Comparison of ENCODE assay signal across 25 cellular contexts in the genomic region with DNA sequence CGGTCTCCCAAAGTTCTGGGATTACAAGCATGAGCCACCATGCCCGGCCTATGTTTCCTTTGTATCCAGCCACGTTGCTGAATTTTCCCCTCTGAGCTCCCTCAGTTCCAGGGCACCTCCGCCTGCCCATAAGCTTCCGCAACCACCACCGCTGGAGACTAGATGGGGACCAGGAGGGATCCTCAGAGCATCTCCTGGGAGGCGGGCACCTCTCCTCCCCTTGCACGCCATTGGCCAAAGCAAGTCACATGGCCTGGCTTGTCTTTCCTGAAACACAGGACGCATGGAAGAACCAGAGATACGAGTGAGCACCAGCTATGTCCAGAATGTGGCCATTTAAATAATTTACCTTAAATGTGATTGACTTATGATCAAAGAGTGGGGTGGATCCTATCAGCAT.
DNase-seq lines count a peak whose midpoint lies in the region; ATAC-seq, FAIRE-seq and TF ChIP-seq lines count a peak whose summit lies in the region.
"Had no signal": no experiment of that assay in that cellular context is flagged by ENCODE, and none has a peak within 500 bp of the region (broad histone marks: within the 10 kb centered on the region; RNA-seq: fewer than 3 reads in every experiment).

No MANE protein-coding gene starts in this region.

- in situ Hi-C loops in SK-MEL-5 (cut with HindIII; ENCODE audit: low pct_unique_long_range_greater_than_20kb, low sequenced_read_pairs): no loop called here

- intact Hi-C loops in kidney (cut with DNase I) (no loop called here), posterior vena cava (cut with DNase I) (no loop called here)

- no peak overlapping the region for H3K4me2 ChIP-seq in SK-N-SH
- H3K4me2 ChIP-seq: KMS-11, PC-9 had no signal

- no peak for ATAC-seq in SK-N-SH treated with all-trans-retinoic acid at 6 μM for 48 hours
- ATAC-seq: CD8-positive, alpha-beta T cell; GM12878 had no signal

- H3K27me3 ChIP-seq in SK-N-SH (ENCODE audit: insufficient read depth) (no peaks in the 10 kb centered on the region; the same call in 1 of the 2 replicates), tibial nerve (no peaks in the 10 kb centered on the region)

- TF ChIP-seq EP300 in SK-N-SH (IDR thresholded peaks at IDR 0.05; ENCODE audit: borderline replicate concordance in 1 of 2, low read depth in 1 of 2, low read length in 1 of 2): no peak
- TF ChIP-seq EP300 in tibial nerve (IDR thresholded peaks at IDR 0.05): no peak

- no peaks in the 10 kb centered on the region for H3F3A ChIP-seq in SK-N-SH (replicated peaks; ENCODE audit: insufficient read depth)

- H3K4me3 ChIP-seq in SK-N-SH (ENCODE audit: low read depth in 2 of 2, low read length in 1 of 2) (no peak overlapping the region), kidney (ENCODE audit: low read length in 2 of 2) (no peak overlapping the region), tibial nerve (no peak overlapping the region)
- H3K4me3 ChIP-seq: GM12878, PC-9 had no signal

- no peak for TF ChIP-seq POLR2A in tibial nerve (IDR thresholded peaks at IDR 0.05)

- H3K36me3 ChIP-seq in SK-N-SH (replicated peaks in 1 of 2; ENCODE audit: control insufficient read depth in 1 of 2, insufficient read depth in 2 of 2, low read length in 1 of 2) (no peaks in the 10 kb centered on the region), kidney (ENCODE audit: control insufficient read depth in 1 of 2, insufficient read depth in 2 of 2, low read length in 2 of 2) (no peaks in the 10 kb centered on the region), tibial nerve (no peaks in the 10 kb centered on the region)

- CTCF ChIA-PET in SK-N-SH (lab: Yijun Ruan, JAX): no interaction called here

- POLR2A ChIA-PET in SK-N-SH (lab: Yijun Ruan, JAX): no interaction called here

- DNase-seq in SK-N-SH: no peak
- DNase-seq in SK-MEL-5 (ENCODE audit: low read depth, low spot score): peak; percentile 26
- DNase-seq in kidney: peak; percentile 37
- peak; percentile 47 for DNase-seq in posterior vena cava (ENCODE audit: low spot score)
- no peak for DNase-seq in tibial nerve (ENCODE audit: low spot score in 2 of 2)
- no peak for DNase-seq in NCI-H524 treated with DMSO at 0.1 percent for 48 hours (lab: John Stamatoyannopoulos, UW)
- DNase-seq: Caco-2; CD8-positive, alpha-beta T cell; EL; GDM1; MM.1S; NCI-H1048; NCI-H1417; NCI-H1694; NCI-H2029 treated with DMSO at 0.1 percent for 48 hours; NCI-H446 treated with DMSO at 0.1 percent for 48 hours; NCI-H526 treated with DMSO at 0.1 percent for 48 hours; PC-9; Right ventricle myocardium superior had no signal

- no peak overlapping the region for H3K27ac ChIP-seq in SK-N-SH (ENCODE audit: low read depth in 2 of 2, low read length in 1 of 2)
- H3K27ac ChIP-seq in kidney (ENCODE audit: low read depth in 2 of 2, low read length in 2 of 2): no peak overlapping the region
- no peak overlapping the region for H3K27ac ChIP-seq in tibial nerve
- H3K27ac ChIP-seq: 22Rv1, C4-2B, KMS-11, PC-9 had no signal

- 22% methylated on average over 10 of the region's 10 CpGs for WGBS in SK-N-SH (ENCODE audit: low lambda C conversion rate)
- 78 to 89% methylated on average over 10 of the region's 10 CpGs for WGBS in tibial nerve, 2 donors

- H4K20me1 ChIP-seq in SK-N-SH (ENCODE audit: insufficient read depth): no peaks in the 10 kb centered on the region

- no peak for TF ChIP-seq CTCF in SK-N-SH (IDR thresholded peaks at IDR 0.05)
- no peak for TF ChIP-seq CTCF in kidney (IDR thresholded peaks at IDR 0.05; ENCODE audit: borderline replicate concordance, extremely low read depth, insufficient read depth)
- no peak for TF ChIP-seq CTCF in tibial nerve (IDR thresholded peaks at IDR 0.05)

- H3K79me2 ChIP-seq in SK-N-SH (ENCODE audit: insufficient read depth): no peaks in the 10 kb centered on the region

- H3K4me1 ChIP-seq in SK-N-SH (ENCODE audit: control insufficient read depth in 1 of 2, insufficient read depth in 2 of 2, low read depth in 1 of 2, low read length in 1 of 2): no peaks in the 10 kb centered on the region
- no peaks in the 10 kb centered on the region for H3K4me1 ChIP-seq in kidney (ENCODE audit: control insufficient read depth in 1 of 2, insufficient read depth in 1 of 2, low read depth in 1 of 2, low read length in 2 of 2)
- no peaks in the 10 kb centered on the region for H3K4me1 ChIP-seq in tibial nerve
- H3K4me1 ChIP-seq: Caco-2 had no signal

- H3K9me3 ChIP-seq in SK-N-SH (no peaks in the 10 kb centered on the region), kidney (ENCODE audit: control insufficient read depth in 1 of 2, low read length in 2 of 2) (no peaks in the 10 kb centered on the region), tibial nerve (peaks cover 0 to 13% (median 0%) of the 10 kb centered on the region in 4 donors)
- H3K9me3 ChIP-seq: Caco-2 had no signal

- no peaks in the 10 kb centered on the region for H3K9me2 ChIP-seq in SK-N-SH

- H3K9ac ChIP-seq in SK-N-SH (no peak overlapping the region), kidney (ENCODE audit: low read length in 2 of 2) (no peak overlapping the region)
- H3K9ac ChIP-seq: KMS-11 had no signal

- no peak for TF ChIP-seq RAD21 in SK-N-SH (IDR thresholded peaks at IDR 0.05; ENCODE audit: low read length)

- no peak for FAIRE-seq in kidney (lab: Jason Lieb, UNC)
- FAIRE-seq: GM12878, HTR-8/SVneo had no signal

- H2AFZ ChIP-seq in SK-N-SH (ENCODE audit: low read depth): no peak overlapping the region
- H2AFZ ChIP-seq: PC-9 had no signal

TF ChIP-seq in SK-N-SH, 30 proteins besides CTCF, POLR2A, EP300 and RAD21:
- TF ChIP-seq FOXJ3 (CRISPR knock-in tag; IDR thresholded peaks at IDR 0.05): no peak
- TF ChIP-seq, protein P1, sequence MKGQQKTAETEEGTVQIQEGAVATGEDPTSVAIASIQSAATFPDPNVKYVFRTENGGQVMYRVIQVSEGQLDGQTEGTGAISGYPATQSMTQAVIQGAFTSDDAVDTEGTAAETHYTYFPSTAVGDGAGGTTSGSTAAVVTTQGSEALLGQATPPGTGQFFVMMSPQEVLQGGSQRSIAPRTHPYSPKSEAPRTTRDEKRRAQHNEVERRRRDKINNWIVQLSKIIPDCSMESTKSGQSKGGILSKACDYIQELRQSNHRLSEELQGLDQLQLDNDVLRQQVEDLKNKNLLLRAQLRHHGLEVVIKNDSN (IDR thresholded peaks at IDR 0.05; ENCODE audit: borderline replicate concordance, low read depth): peak; percentile 21; the same call in 1 of the 2 replicates

TF ChIP-seq in SK-N-SH treated with all-trans-retinoic acid at 6 μM for 48 hours, 23 proteins besides CTCF, POLR2A, EP300 and RAD21 (continues in another document):
- TF ChIP-seq, protein P2, sequence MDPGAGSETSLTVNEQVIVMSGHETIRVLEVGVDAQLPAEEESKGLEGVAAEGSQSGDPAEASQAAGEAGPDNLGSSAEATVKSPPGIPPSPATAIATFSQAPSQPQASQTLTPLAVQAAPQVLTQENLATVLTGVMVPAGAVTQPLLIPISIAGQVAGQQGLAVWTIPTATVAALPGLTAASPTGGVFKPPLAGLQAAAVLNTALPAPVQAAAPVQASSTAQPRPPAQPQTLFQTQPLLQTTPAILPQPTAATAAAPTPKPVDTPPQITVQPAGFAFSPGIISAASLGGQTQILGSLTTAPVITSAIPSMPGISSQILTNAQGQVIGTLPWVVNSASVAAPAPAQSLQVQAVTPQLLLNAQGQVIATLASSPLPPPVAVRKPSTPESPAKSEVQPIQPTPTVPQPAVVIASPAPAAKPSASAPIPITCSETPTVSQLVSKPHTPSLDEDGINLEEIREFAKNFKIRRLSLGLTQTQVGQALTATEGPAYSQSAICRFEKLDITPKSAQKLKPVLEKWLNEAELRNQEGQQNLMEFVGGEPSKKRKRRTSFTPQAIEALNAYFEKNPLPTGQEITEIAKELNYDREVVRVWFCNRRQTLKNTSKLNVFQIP (CRISPR knock-in tag; IDR thresholded peaks at IDR 0.05; ENCODE audit: borderline replicate concordance, low read depth): no peak
- no peak for TF ChIP-seq TCF4 (CRISPR knock-in tag; IDR thresholded peaks at IDR 0.05; ENCODE audit: borderline replicate concordance)
- TF ChIP-seq, protein P3, sequence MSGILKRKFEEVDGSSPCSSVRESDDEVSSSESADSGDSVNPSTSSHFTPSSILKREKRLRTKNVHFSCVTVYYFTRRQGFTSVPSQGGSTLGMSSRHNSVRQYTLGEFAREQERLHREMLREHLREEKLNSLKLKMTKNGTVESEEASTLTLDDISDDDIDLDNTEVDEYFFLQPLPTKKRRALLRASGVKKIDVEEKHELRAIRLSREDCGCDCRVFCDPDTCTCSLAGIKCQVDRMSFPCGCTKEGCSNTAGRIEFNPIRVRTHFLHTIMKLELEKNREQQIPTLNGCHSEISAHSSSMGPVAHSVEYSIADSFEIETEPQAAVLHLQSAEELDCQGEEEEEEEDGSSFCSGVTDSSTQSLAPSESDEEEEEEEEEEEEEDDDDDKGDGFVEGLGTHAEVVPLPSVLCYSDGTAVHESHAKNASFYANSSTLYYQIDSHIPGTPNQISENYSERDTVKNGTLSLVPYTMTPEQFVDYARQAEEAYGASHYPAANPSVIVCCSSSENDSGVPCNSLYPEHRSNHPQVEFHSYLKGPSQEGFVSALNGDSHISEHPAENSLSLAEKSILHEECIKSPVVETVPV (CRISPR knock-in tag; IDR thresholded peaks at IDR 0.05): no peak
- no peak for TF ChIP-seq RARB (CRISPR knock-in tag; IDR thresholded peaks at IDR 0.05)
- no peak for TF ChIP-seq ZNF70 (CRISPR knock-in tag; IDR thresholded peaks at IDR 0.05)
- TF ChIP-seq GLIS3 (CRISPR knock-in tag; IDR thresholded peaks at IDR 0.05): no peak
- no peak for TF ChIP-seq TOX (CRISPR knock-in tag; IDR thresholded peaks at IDR 0.05; ENCODE audit: borderline replicate concordance)
- no peak for TF ChIP-seq ZFP3 (CRISPR knock-in tag; IDR thresholded peaks at IDR 0.05)
- no peak for TF ChIP-seq BACH2 (CRISPR knock-in tag; IDR thresholded peaks at IDR 0.05; ENCODE audit: borderline replicate concordance)
- TF ChIP-seq, protein P4, sequence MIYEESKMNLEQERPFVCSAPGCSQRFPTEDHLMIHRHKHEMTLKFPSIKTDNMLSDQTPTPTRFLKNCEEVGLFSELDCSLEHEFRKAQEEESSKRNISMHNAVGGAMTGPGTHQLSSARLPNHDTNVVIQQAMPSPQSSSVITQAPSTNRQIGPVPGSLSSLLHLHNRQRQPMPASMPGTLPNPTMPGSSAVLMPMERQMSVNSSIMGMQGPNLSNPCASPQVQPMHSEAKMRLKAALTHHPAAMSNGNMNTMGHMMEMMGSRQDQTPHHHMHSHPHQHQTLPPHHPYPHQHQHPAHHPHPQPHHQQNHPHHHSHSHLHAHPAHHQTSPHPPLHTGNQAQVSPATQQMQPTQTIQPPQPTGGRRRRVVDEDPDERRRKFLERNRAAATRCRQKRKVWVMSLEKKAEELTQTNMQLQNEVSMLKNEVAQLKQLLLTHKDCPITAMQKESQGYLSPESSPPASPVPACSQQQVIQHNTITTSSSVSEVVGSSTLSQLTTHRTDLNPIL (CRISPR knock-in tag; IDR thresholded peaks at IDR 0.05; ENCODE audit: low read depth): no peak
- TF ChIP-seq CSDC2 (CRISPR knock-in tag; IDR thresholded peaks at IDR 0.05): no peak
- TF ChIP-seq ISL1 (CRISPR knock-in tag; IDR thresholded peaks at IDR 0.05): no peak
- no peak for TF ChIP-seq OSR1 (CRISPR knock-in tag; IDR thresholded peaks at IDR 0.05)
- TF ChIP-seq ZNF565 (CRISPR knock-in tag; conservative IDR thresholded peaks at IDR 0.05; ENCODE audit: low read depth): no peak

Comparison
In these comparisons a context has a peak if more than half of its experiments do, and no peak if none do; other contexts are left out.
1. DNase-seq: peak in SK-MEL-5 (single experiment), kidney (single experiment) and posterior vena cava (single experiment); none in SK-N-SH (single experiment), tibial nerve (0 of 2) and NCI-H524 treated with DMSO at 0.1 percent for 48 hours (single experiment).